Comparison of ENCODE assay signal across 12 cellular contexts in the genomic region with DNA sequence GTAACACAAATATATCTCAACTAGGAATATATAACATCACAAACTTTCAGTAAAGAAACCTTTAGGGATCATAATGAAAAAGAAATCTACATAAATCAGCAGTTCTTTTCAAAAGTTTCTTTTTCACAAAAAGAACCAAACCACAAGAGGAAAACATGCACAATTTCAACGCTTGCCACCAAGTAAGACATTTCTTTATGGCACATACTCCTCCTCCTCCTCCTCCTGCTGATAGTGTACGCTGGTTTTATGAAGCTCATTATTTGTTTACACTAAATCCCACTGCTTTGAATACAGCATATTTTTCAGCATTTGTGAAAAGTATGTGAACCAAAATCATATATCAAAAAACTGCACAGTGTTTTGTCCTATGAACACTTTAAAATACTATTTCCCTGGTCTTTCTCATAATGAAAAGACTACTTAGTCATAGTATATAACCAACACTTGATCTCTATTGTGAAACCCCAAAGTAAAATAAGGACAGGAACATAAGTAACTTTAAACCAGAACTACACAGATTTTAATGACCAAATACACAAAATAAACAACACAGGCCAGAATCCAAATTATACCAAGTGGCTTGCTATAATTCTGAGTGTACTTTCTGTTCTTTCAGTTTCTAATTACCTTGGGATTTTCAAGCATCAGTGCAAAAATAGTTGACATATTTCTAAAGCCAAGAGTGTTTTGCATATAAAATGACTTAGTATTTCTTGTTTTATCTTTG.
DNase-seq lines count a peak whose midpoint lies in the region; ATAC-seq and TF ChIP-seq lines count a peak whose summit lies in the region.
"Had no signal": no experiment of that assay in that cellular context is flagged by ENCODE, and none has a peak within 500 bp of the region (broad histone marks: within the 10 kb centered on the region; RNA-seq: fewer than 3 reads in every experiment).

No MANE protein-coding gene starts in this region.

- no peak for TF ChIP-seq EP300 in transverse colon (IDR thresholded peaks at IDR 0.05; ENCODE audit: low read depth)

- H3K36me3 Mint-ChIP-seq in activated naive CD8-positive, alpha-beta T cell treated with anti-CD3 and anti-CD28 coated beads, Interleukin-2, amount 50 U/mL, for 24 hours (ENCODE audit: low read depth): peaks cover 9% of the 10 kb centered on the region
- no peaks in the 10 kb centered on the region for H3K36me3 Mint-ChIP-seq in naive B cell

- H3K27me3 ChIP-seq in SJCRH30 (no peaks in the 10 kb centered on the region), transverse colon (no peaks in the 10 kb centered on the region)
- H3K27me3 ChIP-seq: suprapubic skin had no signal

- no peaks in the 10 kb centered on the region for H3K9me3 Mint-ChIP-seq in activated naive CD8-positive, alpha-beta T cell treated with anti-CD3 and anti-CD28 coated beads, Interleukin-2, amount 50 U/mL, for 24 hours
- H3K9me3 Mint-ChIP-seq in naive B cell: no peaks in the 10 kb centered on the region

- H3K9me3 ChIP-seq in SJCRH30 (replicated peaks) (no peaks in the 10 kb centered on the region), transverse colon (no peaks in the 10 kb centered on the region)
- H3K9me3 ChIP-seq: suprapubic skin had no signal

- H3K4me1 ChIP-seq in SJCRH30 (no peaks in the 10 kb centered on the region; the same call in 1 of the 2 replicates), transverse colon (peaks cover 0 to 25% (median 5%) of the 10 kb centered on the region in 4 donors)
- H3K4me1 ChIP-seq: suprapubic skin had no signal

- TF ChIP-seq CTCF in GM20000 (IDR thresholded peaks at IDR 0.05; ENCODE audit: extremely low read depth, missing control alignments) (no peak), transverse colon (IDR thresholded peaks at IDR 0.05) (no peak)

- intact Hi-C loops in transverse colon (cut with DNase I; ENCODE audit: low total_unique reads): no loop called here

- peak overlapping the region; percentile 12 for H3K27ac Mint-ChIP-seq in activated naive CD8-positive, alpha-beta T cell treated with anti-CD3 and anti-CD28 coated beads, Interleukin-2, amount 50 U/mL, for 24 hours
- peak overlapping the region; percentile 2 to 87 (median 52) for H3K27ac Mint-ChIP-seq in naive B cell

- H3K27ac ChIP-seq in SJCRH30 (no peak overlapping the region), transverse colon (no peak overlapping the region)
- H3K27ac ChIP-seq: coronary artery, suprapubic skin had no signal

- 49 to 52% methylated on average over 2 of the region's 2 CpGs for WGBS in transverse colon (ENCODE audit: low coverage in 1 of 2), 2 donors

- no peak for TF ChIP-seq POLR2A in transverse colon (IDR thresholded peaks at IDR 0.05)

- in situ Hi-C loops in transverse colon (cut with MboI; ENCODE audit: low pct_ligation_motif_present in 1 of 4, low pct_unique_long_range_greater_than_20kb in 1 of 4, low sequenced_read_pairs in 3 of 4): no loop called here

- H3K4me3 ChIP-seq in SJCRH30: no peak overlapping the region
- H3K4me3 ChIP-seq in transverse colon: no peak overlapping the region
- H3K4me3 ChIP-seq: coronary artery, suprapubic skin had no signal

- H3K4me3 Mint-ChIP-seq in activated naive CD8-positive, alpha-beta T cell treated with anti-CD3 and anti-CD28 coated beads, Interleukin-2, amount 50 U/mL, for 24 hours: no peak overlapping the region
- H3K4me3 Mint-ChIP-seq in naive B cell: no peak overlapping the region

- H3K36me3 ChIP-seq in SJCRH30 (no peaks in the 10 kb centered on the region), transverse colon (no peaks in the 10 kb centered on the region)

- H3K27me3 Mint-ChIP-seq in activated naive CD8-positive, alpha-beta T cell treated with anti-CD3 and anti-CD28 coated beads, Interleukin-2, amount 50 U/mL, for 24 hours: no peaks in the 10 kb centered on the region
- H3K27me3 Mint-ChIP-seq in naive B cell: no peaks in the 10 kb centered on the region

- peaks cover 23% of the 10 kb centered on the region for H3K4me1 Mint-ChIP-seq in activated naive CD8-positive, alpha-beta T cell treated with anti-CD3 and anti-CD28 coated beads, Interleukin-2, amount 50 U/mL, for 24 hours
- H3K4me1 Mint-ChIP-seq in naive B cell: peaks cover 12 to 24% (median 15%) of the 10 kb centered on the region in 3 donors

- DNase-seq in AG20443 (ENCODE audit: low spot score): peak; percentile 13
- DNase-seq in GM20000 (ENCODE audit: low spot score): peak; percentile 26
- DNase-seq in activated naive CD8-positive, alpha-beta T cell treated with anti-CD3 and anti-CD28 coated beads, Interleukin-2, amount 50 U/mL, for 24 hours: no peak
- DNase-seq in naive B cell: no peak
- DNase-seq in SJCRH30: no peak
- no peak for DNase-seq in NCI-H1105 (lab: John Stamatoyannopoulos, UW)
- no peak for DNase-seq in transverse colon
- DNase-seq in middle frontal gyrus (ENCODE audit: extremely low spot score, low spot score): no peak
- DNase-seq: activated CD8-positive, alpha-beta memory T cell treated with anti-CD3 and anti-CD28 coated beads, Interleukin-2, amount 50 U/mL, for 4 hours; NCI-H510A treated with DMSO at 0.1 percent for 48 hours had no signal

- peak; percentile 36 for ATAC-seq in activated naive CD8-positive, alpha-beta T cell treated with anti-CD3 and anti-CD28 coated beads, Interleukin-2, amount 50 U/mL, for 24 hours
- ATAC-seq in naive B cell (ENCODE audit: low read depth in 2 of 2): no peak

Comparison
In these comparisons a context has a peak if more than half of its experiments do, and no peak if none do; other contexts are left out.
1. DNase-seq: peak in AG20443 (single experiment) and GM20000 (single experiment); none in activated naive CD8-positive, alpha-beta T cell treated with anti-CD3 and anti-CD28 coated beads, Interleukin-2, amount 50 U/mL, for 24 hours (single experiment), naive B cell (single experiment), SJCRH30 (0 of 2), NCI-H1105 (single experiment), transverse colon (single experiment) and middle frontal gyrus (single experiment).